In the genomic region with DNA sequence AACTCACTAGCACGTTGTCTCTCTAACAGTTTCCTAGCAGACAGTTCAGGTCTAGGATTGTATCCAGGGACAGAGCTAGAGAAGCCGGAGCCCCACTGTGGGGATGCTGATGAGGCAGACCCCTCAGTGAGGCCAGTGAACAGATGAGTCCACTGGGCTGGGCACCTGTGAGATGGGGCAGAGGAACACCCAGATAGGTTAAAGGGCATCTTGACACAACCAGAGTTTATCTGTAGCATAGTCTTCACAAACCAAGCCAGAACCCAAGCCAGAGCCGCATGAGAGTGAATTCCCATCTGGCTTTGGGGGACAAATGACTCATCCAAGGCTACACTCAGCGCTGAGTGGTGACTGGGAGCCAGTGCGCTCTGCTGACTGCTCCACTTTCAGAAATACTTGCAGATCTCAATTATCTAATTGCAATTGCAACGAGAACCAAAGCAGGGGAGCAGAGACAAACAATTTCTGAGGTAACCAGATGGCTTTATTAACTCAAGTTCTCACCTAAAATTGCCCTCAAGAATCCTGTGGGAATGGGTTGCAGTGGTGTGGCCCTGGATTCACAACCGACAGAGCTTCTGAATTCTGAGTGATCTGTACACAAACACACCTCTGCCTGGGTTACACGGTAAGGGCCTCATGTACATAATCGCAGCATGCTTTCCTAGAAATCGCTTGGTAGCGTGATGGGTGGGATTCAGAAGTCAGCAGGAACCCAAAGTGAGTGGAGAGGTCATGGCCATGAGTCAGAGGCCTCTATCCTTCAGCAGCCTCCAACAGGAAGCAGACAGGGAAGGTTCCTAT, we compare ENCODE assay signal across 2 cellular contexts.
TF ChIP-seq lines count a peak whose summit lies in the region.

No MANE protein-coding gene starts in this region.

TF ChIP-seq in K562, 482 proteins besides CTCF, POLR2A, EP300 and RAD21 (continued from another document and continues in another):
- TF ChIP-seq ARID1B (IDR thresholded peaks at IDR 0.05) = peak; percentile 46; the same call in 1 of the 2 replicates
- TF ChIP-seq HDAC1 (IDR thresholded peaks at IDR 0.05) = peak in 1 of 2 experiments; percentile 26; a peak in 1 of 4 replicates
- peak; percentile 28; the same call in 1 of the 2 replicates for TF ChIP-seq ZNF766 (CRISPR knock-in tag; conservative IDR thresholded peaks at IDR 0.05)
- TF ChIP-seq ELF2 (CRISPR knock-in tag; IDR thresholded peaks at IDR 0.05) = no peak
- TF ChIP-seq ATF7 (IDR thresholded peaks at IDR 0.05) = peak; percentile 18; the same call in 1 of the 2 replicates
- TF ChIP-seq NR2C2 (CRISPR knock-in tag; IDR thresholded peaks at IDR 0.05) = peak; percentile 54; the same call in 1 of the 2 replicates
- TF ChIP-seq NR2C2 (tag; IDR thresholded peaks at IDR 0.05) = peak; percentile 76
- TF ChIP-seq ZKSCAN8 (CRISPR knock-in tag; IDR thresholded peaks at IDR 0.05) = 0 out of 2 replicates have a peak, but pooled peaks have one; percentile 25
- TF ChIP-seq, protein P1, sequence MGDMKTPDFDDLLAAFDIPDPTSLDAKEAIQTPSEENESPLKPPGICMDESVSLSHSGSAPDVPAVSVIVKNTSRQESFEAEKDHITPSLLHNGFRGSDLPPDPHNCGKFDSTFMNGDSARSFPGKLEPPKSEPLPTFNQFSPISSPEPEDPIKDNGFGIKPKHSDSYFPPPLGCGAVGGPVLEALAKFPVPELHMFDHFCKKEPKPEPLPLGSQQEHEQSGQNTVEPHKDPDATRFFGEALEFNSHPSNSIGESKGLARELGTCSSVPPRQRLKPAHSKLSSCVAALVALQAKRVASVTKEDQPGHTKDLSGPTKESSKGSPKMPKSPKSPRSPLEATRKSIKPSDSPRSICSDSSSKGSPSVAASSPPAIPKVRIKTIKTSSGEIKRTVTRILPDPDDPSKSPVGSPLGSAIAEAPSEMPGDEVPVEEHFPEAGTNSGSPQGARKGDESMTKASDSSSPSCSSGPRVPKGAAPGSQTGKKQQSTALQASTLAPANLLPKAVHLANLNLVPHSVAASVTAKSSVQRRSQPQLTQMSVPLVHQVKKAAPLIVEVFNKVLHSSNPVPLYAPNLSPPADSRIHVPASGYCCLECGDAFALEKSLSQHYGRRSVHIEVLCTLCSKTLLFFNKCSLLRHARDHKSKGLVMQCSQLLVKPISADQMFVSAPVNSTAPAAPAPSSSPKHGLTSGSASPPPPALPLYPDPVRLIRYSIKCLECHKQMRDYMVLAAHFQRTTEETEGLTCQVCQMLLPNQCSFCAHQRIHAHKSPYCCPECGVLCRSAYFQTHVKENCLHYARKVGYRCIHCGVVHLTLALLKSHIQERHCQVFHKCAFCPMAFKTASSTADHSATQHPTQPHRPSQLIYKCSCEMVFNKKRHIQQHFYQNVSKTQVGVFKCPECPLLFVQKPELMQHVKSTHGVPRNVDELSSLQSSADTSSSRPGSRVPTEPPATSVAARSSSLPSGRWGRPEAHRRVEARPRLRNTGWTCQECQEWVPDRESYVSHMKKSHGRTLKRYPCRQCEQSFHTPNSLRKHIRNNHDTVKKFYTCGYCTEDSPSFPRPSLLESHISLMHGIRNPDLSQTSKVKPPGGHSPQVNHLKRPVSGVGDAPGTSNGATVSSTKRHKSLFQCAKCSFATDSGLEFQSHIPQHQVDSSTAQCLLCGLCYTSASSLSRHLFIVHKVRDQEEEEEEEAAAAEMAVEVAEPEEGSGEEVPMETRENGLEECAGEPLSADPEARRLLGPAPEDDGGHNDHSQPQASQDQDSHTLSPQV (IDR thresholded peaks at IDR 0.05) = peak; percentile 83
- TF ChIP-seq, protein P2, sequence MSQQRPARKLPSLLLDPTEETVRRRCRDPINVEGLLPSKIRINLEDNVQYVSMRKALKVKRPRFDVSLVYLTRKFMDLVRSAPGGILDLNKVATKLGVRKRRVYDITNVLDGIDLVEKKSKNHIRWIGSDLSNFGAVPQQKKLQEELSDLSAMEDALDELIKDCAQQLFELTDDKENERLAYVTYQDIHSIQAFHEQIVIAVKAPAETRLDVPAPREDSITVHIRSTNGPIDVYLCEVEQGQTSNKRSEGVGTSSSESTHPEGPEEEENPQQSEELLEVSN (IDR thresholded peaks at IDR 0.05; ENCODE audit: borderline replicate concordance in 1 of 2, extremely low read depth in 1 of 2, insufficient read depth in 1 of 2, insufficient read length in 1 of 2, low read depth in 1 of 2, low read length in 1 of 2, poor library complexity in 1 of 2, severe bottlenecking in 1 of 2) = peak in 1 of 2 experiments; percentile 36
- no peak for TF ChIP-seq KDM1A (IDR thresholded peaks at IDR 0.05)
- peak; percentile 31; the same call in 1 of the 2 replicates for TF ChIP-seq SMARCC2 (IDR thresholded peaks at IDR 0.05; ENCODE audit: low read depth)
- TF ChIP-seq SRF (CRISPR knock-in tag; IDR thresholded peaks at IDR 0.05) = 0 out of 4 replicates have a peak, but pooled peaks of 1 of the 2 experiments have one; percentile 12
- peak; percentile 50; the same call in 1 of the 2 replicates for TF ChIP-seq HMBOX1 (IDR thresholded peaks at IDR 0.05)
- 0 out of 2 replicates have a peak, but pooled peaks have one; percentile 13 for TF ChIP-seq ZBTB7A (IDR thresholded peaks at IDR 0.05; ENCODE audit: borderline replicate concordance, control insufficient read depth, low read depth, low read length)
- TF ChIP-seq CBX1 (IDR thresholded peaks at IDR 0.05; ENCODE audit: low read depth) = no peak
- peak; percentile 94 for TF ChIP-seq JUND (IDR thresholded peaks at IDR 0.05; ENCODE audit: borderline replicate concordance, low read depth, low read length)
- TF ChIP-seq JUND (tag; IDR thresholded peaks at IDR 0.05; ENCODE audit: borderline replicate concordance, low read depth, low read length) = peak; percentile 86; the same call in 2 of the 3 replicates
- TF ChIP-seq RBM34 (IDR thresholded peaks at IDR 0.05; ENCODE audit: borderline replicate concordance, insufficient read depth, low read length) = no peak
- no peak for TF ChIP-seq ZC3H4 (CRISPR knock-in tag; IDR thresholded peaks at IDR 0.05; ENCODE audit: borderline replicate concordance)
- TF ChIP-seq, protein P3, sequence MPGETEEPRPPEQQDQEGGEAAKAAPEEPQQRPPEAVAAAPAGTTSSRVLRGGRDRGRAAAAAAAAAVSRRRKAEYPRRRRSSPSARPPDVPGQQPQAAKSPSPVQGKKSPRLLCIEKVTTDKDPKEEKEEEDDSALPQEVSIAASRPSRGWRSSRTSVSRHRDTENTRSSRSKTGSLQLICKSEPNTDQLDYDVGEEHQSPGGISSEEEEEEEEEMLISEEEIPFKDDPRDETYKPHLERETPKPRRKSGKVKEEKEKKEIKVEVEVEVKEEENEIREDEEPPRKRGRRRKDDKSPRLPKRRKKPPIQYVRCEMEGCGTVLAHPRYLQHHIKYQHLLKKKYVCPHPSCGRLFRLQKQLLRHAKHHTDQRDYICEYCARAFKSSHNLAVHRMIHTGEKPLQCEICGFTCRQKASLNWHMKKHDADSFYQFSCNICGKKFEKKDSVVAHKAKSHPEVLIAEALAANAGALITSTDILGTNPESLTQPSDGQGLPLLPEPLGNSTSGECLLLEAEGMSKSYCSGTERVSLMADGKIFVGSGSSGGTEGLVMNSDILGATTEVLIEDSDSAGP (CRISPR knock-in tag; IDR thresholded peaks at IDR 0.05) = no peak
- peak; percentile 63 for TF ChIP-seq DPF2 (IDR thresholded peaks at IDR 0.05)

TF ChIP-seq in HepG2, 621 proteins besides CTCF, POLR2A, EP300 and RAD21 (continued from another document and continues in another):
- TF ChIP-seq, protein P4, sequence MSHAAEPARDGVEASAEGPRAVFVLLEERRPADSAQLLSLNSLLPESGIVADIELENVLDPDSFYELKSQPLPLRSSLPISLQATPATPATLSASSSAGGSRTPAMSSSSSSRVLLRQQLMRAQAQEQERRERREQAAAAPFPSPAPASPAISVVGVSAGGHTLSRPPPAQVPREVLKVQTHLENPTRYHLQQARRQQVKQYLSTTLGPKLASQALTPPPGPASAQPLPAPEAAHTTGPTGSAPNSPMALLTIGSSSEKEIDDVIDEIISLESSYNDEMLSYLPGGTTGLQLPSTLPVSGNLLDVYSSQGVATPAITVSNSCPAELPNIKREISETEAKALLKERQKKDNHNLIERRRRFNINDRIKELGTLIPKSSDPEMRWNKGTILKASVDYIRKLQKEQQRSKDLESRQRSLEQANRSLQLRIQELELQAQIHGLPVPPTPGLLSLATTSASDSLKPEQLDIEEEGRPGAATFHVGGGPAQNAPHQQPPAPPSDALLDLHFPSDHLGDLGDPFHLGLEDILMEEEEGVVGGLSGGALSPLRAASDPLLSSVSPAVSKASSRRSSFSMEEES (CRISPR knock-in tag; IDR thresholded peaks at IDR 0.05) = peak; percentile 27; the same call in 1 of the 2 replicates
- peak; percentile 69; the same call in 1 of the 2 replicates for TF ChIP-seq FOSL1 (CRISPR knock-in tag; IDR thresholded peaks at IDR 0.05; ENCODE audit: borderline replicate concordance)
- TF ChIP-seq RXRA (CRISPR knock-in tag; IDR thresholded peaks at IDR 0.05) = peak; percentile 66; the same call in 1 of the 2 replicates
- TF ChIP-seq SPEN (CRISPR knock-in tag; IDR thresholded peaks at IDR 0.05; ENCODE audit: low read depth) = peak; percentile 37; the same call in 1 of the 2 replicates
- TF ChIP-seq TEAD3 (CRISPR knock-in tag; optimal IDR thresholded peaks at IDR 0.05; ENCODE audit: borderline replicate concordance) = peak; percentile 69
- TF ChIP-seq TCF12 (IDR thresholded peaks at IDR 0.05) = no peak
- TF ChIP-seq TCF12 (CRISPR knock-in tag; IDR thresholded peaks at IDR 0.05) = no peak
- TF ChIP-seq, protein P5, sequence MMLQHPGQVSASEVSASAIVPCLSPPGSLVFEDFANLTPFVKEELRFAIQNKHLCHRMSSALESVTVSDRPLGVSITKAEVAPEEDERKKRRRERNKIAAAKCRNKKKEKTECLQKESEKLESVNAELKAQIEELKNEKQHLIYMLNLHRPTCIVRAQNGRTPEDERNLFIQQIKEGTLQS (CRISPR knock-in tag; IDR thresholded peaks at IDR 0.05) = peak; percentile 72
- TF ChIP-seq, protein P6, sequence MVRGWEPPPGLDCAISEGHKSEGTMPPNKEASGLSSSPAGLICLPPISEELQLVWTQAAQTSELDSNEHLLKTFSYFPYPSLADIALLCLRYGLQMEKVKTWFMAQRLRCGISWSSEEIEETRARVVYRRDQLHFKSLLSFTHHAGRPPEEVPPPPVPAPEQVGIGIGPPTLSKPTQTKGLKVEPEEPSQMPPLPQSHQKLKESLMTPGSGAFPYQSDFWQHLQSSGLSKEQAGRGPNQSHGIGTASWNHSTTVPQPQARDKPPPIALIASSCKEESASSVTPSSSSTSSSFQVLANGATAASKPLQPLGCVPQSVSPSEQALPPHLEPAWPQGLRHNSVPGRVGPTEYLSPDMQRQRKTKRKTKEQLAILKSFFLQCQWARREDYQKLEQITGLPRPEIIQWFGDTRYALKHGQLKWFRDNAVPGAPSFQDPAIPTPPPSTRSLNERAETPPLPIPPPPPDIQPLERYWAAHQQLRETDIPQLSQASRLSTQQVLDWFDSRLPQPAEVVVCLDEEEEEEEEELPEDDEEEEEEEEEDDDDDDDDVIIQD (CRISPR knock-in tag; IDR thresholded peaks at IDR 0.05; ENCODE audit: low read depth) = peak; percentile 61
- 0 out of 2 replicates have a peak, but pooled peaks have one; percentile 25 for TF ChIP-seq FOXO1 (CRISPR knock-in tag; IDR thresholded peaks at IDR 0.05)
- 0 out of 2 replicates have a peak, but pooled peaks have one; percentile 36 for TF ChIP-seq ZNF225 (CRISPR knock-in tag; IDR thresholded peaks at IDR 0.05)
- 0 out of 2 replicates have a peak, but pooled peaks have one; percentile 23 for TF ChIP-seq ZBTB4 (CRISPR knock-in tag; IDR thresholded peaks at IDR 0.05; ENCODE audit: borderline replicate concordance)
- TF ChIP-seq HMG20A (CRISPR knock-in tag; IDR thresholded peaks at IDR 0.05; ENCODE audit: borderline replicate concordance) = peak; percentile 65; the same call in 1 of the 2 replicates
- TF ChIP-seq, protein P7, sequence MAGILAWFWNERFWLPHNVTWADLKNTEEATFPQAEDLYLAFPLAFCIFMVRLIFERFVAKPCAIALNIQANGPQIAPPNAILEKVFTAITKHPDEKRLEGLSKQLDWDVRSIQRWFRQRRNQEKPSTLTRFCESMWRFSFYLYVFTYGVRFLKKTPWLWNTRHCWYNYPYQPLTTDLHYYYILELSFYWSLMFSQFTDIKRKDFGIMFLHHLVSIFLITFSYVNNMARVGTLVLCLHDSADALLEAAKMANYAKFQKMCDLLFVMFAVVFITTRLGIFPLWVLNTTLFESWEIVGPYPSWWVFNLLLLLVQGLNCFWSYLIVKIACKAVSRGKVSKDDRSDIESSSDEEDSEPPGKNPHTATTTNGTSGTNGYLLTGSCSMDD (CRISPR knock-in tag; IDR thresholded peaks at IDR 0.05) = no peak
- peak; percentile 48; the same call in 1 of the 2 replicates for TF ChIP-seq ETV5 (CRISPR knock-in tag; IDR thresholded peaks at IDR 0.05; ENCODE audit: borderline replicate concordance)
- TF ChIP-seq HBP1 (CRISPR knock-in tag; IDR thresholded peaks at IDR 0.05; ENCODE audit: low read depth) = peak; percentile 66
- TF ChIP-seq ERF (CRISPR knock-in tag; IDR thresholded peaks at IDR 0.05) = 0 out of 2 replicates have a peak, but pooled peaks have one; percentile 41
- TF ChIP-seq RXRB (CRISPR knock-in tag; IDR thresholded peaks at IDR 0.05; ENCODE audit: borderline replicate concordance) = peak; percentile 83
